In the genomic region with DNA sequence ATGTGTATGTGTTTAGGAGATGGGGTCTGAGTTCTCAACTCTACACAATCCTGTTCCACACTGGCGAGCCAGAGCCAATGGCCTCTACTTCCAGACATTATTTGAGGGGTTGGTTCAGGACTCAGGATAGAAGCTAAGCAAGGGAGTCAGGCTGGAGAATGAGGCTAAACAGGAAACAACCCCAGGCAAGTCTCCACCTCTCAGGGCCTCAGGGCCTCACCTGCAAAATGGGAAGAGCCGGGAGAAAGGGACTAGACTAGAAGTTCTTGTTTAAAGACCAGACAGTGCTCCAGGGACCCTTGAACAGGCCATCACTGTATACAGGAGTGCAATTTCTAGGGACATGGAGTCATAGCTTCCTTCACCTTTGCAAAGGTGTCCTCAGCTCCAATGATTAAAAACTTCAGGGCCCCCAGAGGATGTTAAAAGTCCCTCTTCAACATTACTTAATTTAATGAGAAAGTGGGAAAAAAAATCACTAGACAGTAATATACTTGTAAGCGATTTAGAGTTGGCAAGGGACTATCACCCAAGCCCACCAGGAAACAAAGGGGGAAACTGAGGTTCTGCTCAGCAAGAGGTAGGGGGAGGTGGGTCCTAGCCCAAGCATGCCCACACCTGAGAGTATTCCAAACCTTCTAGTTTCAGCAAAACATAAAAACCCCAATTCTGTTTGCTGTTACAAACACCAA, we compare ENCODE assay signal across 10 cellular contexts. TPM values are rescaled to one million over a fixed set of nuclear protein-coding genes. Genes with fewer than 3 reads are reported as not detected.
A peak's percentile ranks its signal among the peaks of the same experiment; 100 is the strongest.
DNase-seq lines count a peak whose midpoint lies in the region; ATAC-seq, FAIRE-seq and TF ChIP-seq lines count a peak whose summit lies in the region.
"Had no signal": no experiment of that assay in that cellular context is flagged by ENCODE, and none has a peak within 500 bp of the region (broad histone marks: within the 10 kb centered on the region; RNA-seq: fewer than 3 reads in every experiment).

No MANE protein-coding gene starts in this region.

- H3K9ac ChIP-seq in iPS-20b (ENCODE audit: low read depth, low read length) = peak overlapping the region; percentile 96; the same call in 1 of the 2 replicates
- H3K9ac ChIP-seq in skeletal muscle satellite cell (ENCODE audit: low read depth, low read length) = peak overlapping the region; percentile 95

- H3K4me1 ChIP-seq in iPS-20b (ENCODE audit: insufficient read depth, low read length) = peaks cover 53% of the 10 kb centered on the region
- peaks cover 56% of the 10 kb centered on the region for H3K4me1 ChIP-seq in skeletal muscle satellite cell (ENCODE audit: control insufficient read depth, insufficient read depth, low read length)

- FAIRE-seq in GM19239 (lab: Jason Lieb, UNC) = no peak
- FAIRE-seq: G401.6 had no signal

- H3K36me3 Mint-ChIP-seq in Calu3 (ENCODE audit: insufficient read depth, unreplicated experiment) = peaks cover 67% of the 10 kb centered on the region
- H3K36me3 Mint-ChIP-seq in activated T-helper 1 cell treated with anti-CD3 and anti-CD28 coated beads, Interleukin-12 subunit alpha, Interleukin-12 subunit beta, Interleukin-2, Interleukin-4 antibody, amounts not matched to agents 30 ng/mL and 10 ng/mL and 1 ng/mL, durations not matched to agents 14 hours and 24 hours and 36 hours (ENCODE audit: low read depth) = peaks cover 24% of the 10 kb centered on the region

- peak overlapping the region; percentile 71 for H3K4me2 ChIP-seq in skeletal muscle satellite cell (ENCODE audit: low read length)

- H3K27me3 Mint-ChIP-seq in Calu3 (ENCODE audit: unreplicated experiment) = no peaks in the 10 kb centered on the region
- no peaks in the 10 kb centered on the region for H3K27me3 Mint-ChIP-seq in activated T-helper 1 cell treated with anti-CD3 and anti-CD28 coated beads, Interleukin-12 subunit alpha, Interleukin-12 subunit beta, Interleukin-2, Interleukin-4 antibody, amounts not matched to agents 30 ng/mL and 10 ng/mL and 1 ng/mL, durations not matched to agents 14 hours and 24 hours and 36 hours (ENCODE audit: insufficient read depth)

- H3K4me1 Mint-ChIP-seq in Calu3 (ENCODE audit: low read depth, unreplicated experiment) = peaks cover 52% of the 10 kb centered on the region
- peaks cover 56% of the 10 kb centered on the region for H3K4me1 Mint-ChIP-seq in activated T-helper 1 cell treated with anti-CD3 and anti-CD28 coated beads, Interleukin-12 subunit alpha, Interleukin-12 subunit beta, Interleukin-2, Interleukin-4 antibody, amounts not matched to agents 30 ng/mL and 10 ng/mL and 1 ng/mL, durations not matched to agents 14 hours and 24 hours and 36 hours (ENCODE audit: low read depth)

- BruUV-seq in Calu3 (replicated peaks; lab: Mats Ljungman, UMichigan) = no TSS peak

- peak overlapping the region; percentile 99 for H3K27ac ChIP-seq in iPS-20b (ENCODE audit: low read length)

- CTCF ChIA-PET in Calu3 (lab: Charles Lee) = interaction anchor here (0.5 to 3.5 kb wide), 3 partner anchors 26 to 69 kb away, joined by 3 to 19 read pairs (median 3); no protein-coding TSS in a partner anchor

- peaks cover 24% of the 10 kb centered on the region for H3K36me3 ChIP-seq in iPS-20b (ENCODE audit: insufficient read depth, low read depth, low read length)
- H3K36me3 ChIP-seq in skeletal muscle satellite cell (ENCODE audit: insufficient read depth, low read length) = peaks cover 36% of the 10 kb centered on the region

- TF ChIP-seq CTCF in Calu3 (IDR thresholded peaks at IDR 0.05; ENCODE audit: unreplicated experiment) = no peak

- DNase-seq in Calu3 (no peak), GM19239 (ENCODE audit: insufficient read length, low spot score) (no peak), HT-29 (ENCODE audit: low spot score) (no peak), GM19238 (ENCODE audit: insufficient read length, low spot score) (no peak)
- no peak for DNase-seq in activated T-helper 1 cell treated with anti-CD3 and anti-CD28 coated beads, Interleukin-12 subunit alpha, Interleukin-12 subunit beta, Interleukin-2, Interleukin-4 antibody, amounts not matched to agents 30 ng/mL and 10 ng/mL and 1 ng/mL, durations not matched to agents 14 hours and 24 hours and 36 hours (ENCODE audit: low spot score)
- DNase-seq: activated gamma-delta T cell treated with Interleukin-2 at 50 U/mL for 16 hours had no signal

- intact Hi-C loops in Calu3 (cut with micrococcal nuclease; ENCODE audit: unreplicated experiment) = loop anchor here (10.0 kb wide), 1 partner anchor 1260 kb away; no protein-coding TSS in a partner anchor
- intact Hi-C loops in activated T-helper 1 cell treated with anti-CD3 and anti-CD28 coated beads, Interleukin-12 subunit alpha, Interleukin-12 subunit beta, Interleukin-2, Interleukin-4 antibody, amounts not matched to agents 30 ng/mL and 10 ng/mL and 1 ng/mL, durations not matched to agents 14 hours and 24 hours and 36 hours (cut with micrococcal nuclease) = no loop called here

- H3K9me3 Mint-ChIP-seq in Calu3 (ENCODE audit: low read depth, unreplicated experiment) = no peaks in the 10 kb centered on the region
- H3K9me3 Mint-ChIP-seq in activated T-helper 1 cell treated with anti-CD3 and anti-CD28 coated beads, Interleukin-12 subunit alpha, Interleukin-12 subunit beta, Interleukin-2, Interleukin-4 antibody, amounts not matched to agents 30 ng/mL and 10 ng/mL and 1 ng/mL, durations not matched to agents 14 hours and 24 hours and 36 hours = no peaks in the 10 kb centered on the region

- no peaks in the 10 kb centered on the region for H3K27me3 ChIP-seq in iPS-20b (ENCODE audit: insufficient read depth, low read length)
- H3K27me3 ChIP-seq in skeletal muscle satellite cell (ENCODE audit: control insufficient read depth, insufficient read depth, low read length) = no peaks in the 10 kb centered on the region

- no peaks in the 10 kb centered on the region for H3K9me3 ChIP-seq in iPS-20b (ENCODE audit: insufficient read depth, low read depth, low read length)
- no peaks in the 10 kb centered on the region for H3K9me3 ChIP-seq in skeletal muscle satellite cell (replicated peaks; ENCODE audit: low read length)

- H3K4me3 Mint-ChIP-seq in Calu3 (ENCODE audit: low read depth, unreplicated experiment) = peak overlapping the region; percentile 14
- no peak overlapping the region for H3K4me3 Mint-ChIP-seq in activated T-helper 1 cell treated with anti-CD3 and anti-CD28 coated beads, Interleukin-12 subunit alpha, Interleukin-12 subunit beta, Interleukin-2, Interleukin-4 antibody, amounts not matched to agents 30 ng/mL and 10 ng/mL and 1 ng/mL, durations not matched to agents 14 hours and 24 hours and 36 hours

- no peak for ATAC-seq in GM18861 (IDR thresholded peaks at IDR 0.05; ENCODE audit: unreplicated experiment)

- H3K27ac Mint-ChIP-seq in Calu3 (ENCODE audit: unreplicated experiment) = peak overlapping the region; percentile 97
- H3K27ac Mint-ChIP-seq in activated T-helper 1 cell treated with anti-CD3 and anti-CD28 coated beads, Interleukin-12 subunit alpha, Interleukin-12 subunit beta, Interleukin-2, Interleukin-4 antibody, amounts not matched to agents 30 ng/mL and 10 ng/mL and 1 ng/mL, durations not matched to agents 14 hours and 24 hours and 36 hours = peak overlapping the region; percentile 63

- H3K4me3 ChIP-seq in iPS-20b (ENCODE audit: low read length) = peak overlapping the region; percentile 27; the same call in 1 of the 2 replicates
- no peak overlapping the region for H3K4me3 ChIP-seq in skeletal muscle satellite cell (ENCODE audit: low read length)

RNA-seq across cellular contexts. Expression of a gene that starts 41.7 kb away (rescaled TPM):
- total RNA-seq in Calu3 (2022) = 53.1 and 77.3 TPM in 2 replicates
- 42.6 and 43.3 TPM in 2 replicates for total RNA-seq in activated T-helper 1 cell treated with anti-CD3 and anti-CD28 coated beads, Interleukin-12 subunit alpha, Interleukin-12 subunit beta, Interleukin-2, Interleukin-4 antibody, amounts not matched to agents 30 ng/mL and 10 ng/mL and 1 ng/mL, durations not matched to agents 14 hours and 24 hours and 36 hours
- total RNA-seq in skeletal muscle satellite cell (2012; rRNA removed) = 40.1 and 50.0 TPM in 2 replicates
- total RNA-seq in HT-29 (2014; rRNA removed; shearing (Covaris generic)) = 30.9 and 35.6 TPM in 2 replicates
